1 cellular context compared by ENCODE assay signal in genomic region chr17:77772899-77773358, GRCh38.
TF ChIP-seq lines count a peak whose summit lies in the region.

No MANE protein-coding gene starts in this region.

TF ChIP-seq in HEK293, 187 proteins besides CTCF, POLR2A, EP300 and RAD21 (continued from another document):
- TF ChIP-seq, protein P1, sequence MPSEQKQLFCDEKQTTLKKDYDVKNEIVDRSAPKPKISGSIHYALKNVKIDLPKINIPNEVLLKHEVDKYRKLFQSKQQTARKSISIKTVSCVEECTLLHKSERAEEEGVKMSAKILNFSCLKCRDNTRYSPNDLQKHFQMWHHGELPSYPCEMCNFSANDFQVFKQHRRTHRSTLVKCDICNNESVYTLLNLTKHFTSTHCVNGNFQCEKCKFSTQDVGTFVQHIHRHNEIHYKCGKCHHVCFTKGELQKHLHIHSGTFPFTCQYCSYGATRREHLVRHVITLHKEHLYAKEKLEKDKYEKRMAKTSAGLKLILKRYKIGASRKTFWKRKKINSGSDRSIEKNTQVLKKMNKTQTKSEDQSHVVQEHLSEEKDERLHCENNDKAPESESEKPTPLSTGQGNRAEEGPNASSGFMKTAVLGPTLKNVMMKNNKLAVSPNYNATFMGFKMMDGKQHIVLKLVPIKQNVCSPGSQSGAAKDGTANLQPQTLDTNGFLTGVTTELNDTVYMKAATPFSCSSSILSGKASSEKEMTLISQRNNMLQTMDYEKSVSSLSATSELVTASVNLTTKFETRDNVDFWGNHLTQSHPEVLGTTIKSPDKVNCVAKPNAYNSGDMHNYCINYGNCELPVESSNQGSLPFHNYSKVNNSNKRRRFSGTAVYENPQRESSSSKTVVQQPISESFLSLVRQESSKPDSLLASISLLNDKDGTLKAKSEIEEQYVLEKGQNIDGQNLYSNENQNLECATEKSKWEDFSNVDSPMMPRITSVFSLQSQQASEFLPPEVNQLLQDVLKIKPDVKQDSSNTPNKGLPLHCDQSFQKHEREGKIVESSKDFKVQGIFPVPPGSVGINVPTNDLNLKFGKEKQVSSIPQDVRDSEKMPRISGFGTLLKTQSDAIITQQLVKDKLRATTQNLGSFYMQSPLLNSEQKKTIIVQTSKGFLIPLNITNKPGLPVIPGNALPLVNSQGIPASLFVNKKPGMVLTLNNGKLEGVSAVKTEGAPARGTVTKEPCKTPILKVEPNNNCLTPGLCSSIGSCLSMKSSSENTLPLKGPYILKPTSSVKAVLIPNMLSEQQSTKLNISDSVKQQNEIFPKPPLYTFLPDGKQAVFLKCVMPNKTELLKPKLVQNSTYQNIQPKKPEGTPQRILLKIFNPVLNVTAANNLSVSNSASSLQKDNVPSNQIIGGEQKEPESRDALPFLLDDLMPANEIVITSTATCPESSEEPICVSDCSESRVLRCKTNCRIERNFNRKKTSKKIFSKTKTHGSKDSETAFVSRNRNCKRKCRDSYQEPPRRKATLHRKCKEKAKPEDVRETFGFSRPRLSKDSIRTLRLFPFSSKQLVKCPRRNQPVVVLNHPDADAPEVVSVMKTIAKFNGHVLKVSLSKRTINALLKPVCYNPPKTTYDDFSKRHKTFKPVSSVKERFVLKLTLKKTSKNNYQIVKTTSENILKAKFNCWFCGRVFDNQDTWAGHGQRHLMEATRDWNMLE (tag by site-specific recombination; conservative IDR thresholded peaks at IDR 0.05; ENCODE audit: low read depth): no peak
- TF ChIP-seq ZNF266 (tag by site-specific recombination; IDR thresholded peaks at IDR 0.05; ENCODE audit: low read depth): no peak
- no peak for TF ChIP-seq SP3 (tag by site-specific recombination; IDR thresholded peaks at IDR 0.05)
- TF ChIP-seq, protein P2, sequence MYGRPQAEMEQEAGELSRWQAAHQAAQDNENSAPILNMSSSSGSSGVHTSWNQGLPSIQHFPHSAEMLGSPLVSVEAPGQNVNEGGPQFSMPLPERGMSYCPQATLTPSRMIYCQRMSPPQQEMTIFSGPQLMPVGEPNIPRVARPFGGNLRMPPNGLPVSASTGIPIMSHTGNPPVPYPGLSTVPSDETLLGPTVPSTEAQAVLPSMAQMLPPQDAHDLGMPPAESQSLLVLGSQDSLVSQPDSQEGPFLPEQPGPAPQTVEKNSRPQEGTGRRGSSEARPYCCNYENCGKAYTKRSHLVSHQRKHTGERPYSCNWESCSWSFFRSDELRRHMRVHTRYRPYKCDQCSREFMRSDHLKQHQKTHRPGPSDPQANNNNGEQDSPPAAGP (tag by site-specific recombination; IDR thresholded peaks at IDR 0.05): 0 out of 2 replicates have a peak, but pooled peaks have one; percentile 3
- TF ChIP-seq ZNF830 (tag by site-specific recombination; IDR thresholded peaks at IDR 0.05; ENCODE audit: low read depth): no peak
- no peak for TF ChIP-seq ZNF132 (tag by site-specific recombination; IDR thresholded peaks at IDR 0.05; ENCODE audit: borderline replicate concordance)
- no peak for TF ChIP-seq ZNF174 (tag by site-specific recombination; IDR thresholded peaks at IDR 0.05)
- 0 out of 2 replicates have a peak, but pooled peaks have one; percentile 15 for TF ChIP-seq ZBTB48 (tag by site-specific recombination; IDR thresholded peaks at IDR 0.05)
TF ChIP-seq in HEK293: peak in this region for 4.
